ENCODE assay signal across 1 cellular context in the genomic region with DNA sequence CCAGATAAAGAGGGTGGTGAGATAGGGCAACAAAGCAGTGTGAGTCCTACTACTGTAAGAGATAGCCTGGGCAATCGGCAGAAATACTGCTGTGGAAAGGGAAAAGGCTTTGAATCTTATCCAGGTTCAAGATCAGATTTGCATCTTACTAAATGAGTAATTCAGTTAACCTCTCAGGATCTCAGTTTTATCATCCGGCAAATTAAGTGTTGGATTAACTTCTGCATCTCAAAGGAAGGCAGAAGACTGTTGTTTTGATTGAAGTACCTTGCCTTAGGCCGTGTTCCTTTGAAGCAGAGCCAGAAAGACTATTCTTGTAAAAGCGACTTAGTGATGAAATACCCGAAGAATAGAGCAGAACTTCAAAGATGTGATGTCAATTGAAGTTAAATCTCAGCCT.
TF ChIP-seq lines count a peak whose summit lies in the region.

No MANE protein-coding gene starts in this region.

TF ChIP-seq in IMR-90, 13 proteins besides CTCF, POLR2A, EP300 and RAD21:
- no peak for TF ChIP-seq BHLHE40 (IDR thresholded peaks at IDR 0.05; ENCODE audit: low read depth, low read length)
- TF ChIP-seq FOS (IDR thresholded peaks at IDR 0.05; ENCODE audit: low read depth, low read length) = no peak
- TF ChIP-seq, protein P1, sequence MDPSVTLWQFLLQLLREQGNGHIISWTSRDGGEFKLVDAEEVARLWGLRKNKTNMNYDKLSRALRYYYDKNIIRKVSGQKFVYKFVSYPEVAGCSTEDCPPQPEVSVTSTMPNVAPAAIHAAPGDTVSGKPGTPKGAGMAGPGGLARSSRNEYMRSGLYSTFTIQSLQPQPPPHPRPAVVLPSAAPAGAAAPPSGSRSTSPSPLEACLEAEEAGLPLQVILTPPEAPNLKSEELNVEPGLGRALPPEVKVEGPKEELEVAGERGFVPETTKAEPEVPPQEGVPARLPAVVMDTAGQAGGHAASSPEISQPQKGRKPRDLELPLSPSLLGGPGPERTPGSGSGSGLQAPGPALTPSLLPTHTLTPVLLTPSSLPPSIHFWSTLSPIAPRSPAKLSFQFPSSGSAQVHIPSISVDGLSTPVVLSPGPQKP (IDR thresholded peaks at IDR 0.05; ENCODE audit: borderline replicate concordance, low read depth, low read length) = no peak
- no peak for TF ChIP-seq NFE2L2 (IDR thresholded peaks at IDR 0.05; ENCODE audit: low read depth, low read length)
- no peak for TF ChIP-seq RFX5 (IDR thresholded peaks at IDR 0.05; ENCODE audit: low read depth, low read length)
- TF ChIP-seq CEBPB (IDR thresholded peaks at IDR 0.05; ENCODE audit: low read depth, low read length) = no peak
- TF ChIP-seq RCOR1 (IDR thresholded peaks at IDR 0.05; ENCODE audit: insufficient replicate concordance, low read length) = no peak
- TF ChIP-seq, protein P2, sequence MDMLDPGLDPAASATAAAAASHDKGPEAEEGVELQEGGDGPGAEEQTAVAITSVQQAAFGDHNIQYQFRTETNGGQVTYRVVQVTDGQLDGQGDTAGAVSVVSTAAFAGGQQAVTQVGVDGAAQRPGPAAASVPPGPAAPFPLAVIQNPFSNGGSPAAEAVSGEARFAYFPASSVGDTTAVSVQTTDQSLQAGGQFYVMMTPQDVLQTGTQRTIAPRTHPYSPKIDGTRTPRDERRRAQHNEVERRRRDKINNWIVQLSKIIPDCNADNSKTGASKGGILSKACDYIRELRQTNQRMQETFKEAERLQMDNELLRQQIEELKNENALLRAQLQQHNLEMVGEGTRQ (IDR thresholded peaks at IDR 0.05; ENCODE audit: low read depth, low read length) = no peak
